ENCODE assay signal across 24 cellular contexts in genomic region chr18:51007787-51008134, GRCh38.
"Had no signal": no experiment of that assay in that cellular context is flagged by ENCODE, and none has a peak within 500 bp of the region (broad histone marks: within the 10 kb centered on the region; RNA-seq: fewer than 3 reads in every experiment).

No MANE protein-coding gene starts in this region.

- H3K36me3 ChIP-seq: breast epithelium, left ventricle myocardium inferior, neutrophil, sigmoid colon, upper lobe of right lung had no signal

- H3K4me3 Mint-ChIP-seq: activated B cell treated with CpG ODN at 0.5 μM for 24 hours; activated CD8-positive, alpha-beta T cell treated with anti-CD3 and anti-CD28 coated beads for 36 hours; activated T-cell treated with anti-CD3 and anti-CD28 coated beads, Interleukin-2, amount 50 U/mL, for 4 hours; activated T-helper 17 cell treated with anti-CD3 and anti-CD28 coated beads, Interleukin-2, amount 50 U/mL, for 72 hours; central memory CD8-positive, alpha-beta T cell; dendritic cell treated with granulocyte-macrophage colony-stimulating factor and Interleukin-4, amounts not matched to agents 40 ng/mL and 50 ng/mL, for 4 days; nephron; stimulated activated effector memory CD8-positive, alpha-beta T cell treated with anti-CD3 and anti-CD28 coated beads, Interleukin-12 subunit alpha, Interleukin-12 subunit beta, amount 100 ng/mL, for 72 hours; stimulated activated naive CD8-positive, alpha-beta T cell treated with anti-CD3 and anti-CD28 coated beads, Interleukin-15, Interleukin-2, amounts not matched to agents 100 ng/mL and 50 ng/mL, for 24 hours; T-helper 1 cell treated with Interleukin-12 subunit alpha and Interleukin-12 subunit beta and Interleukin-4 antibody, amounts not matched to agents 30 μg/mL and 1 μg/mL, for 36 hours had no signal

- H3K27me3 Mint-ChIP-seq: activated B cell treated with CpG ODN at 0.5 μM for 24 hours; activated CD8-positive, alpha-beta T cell treated with anti-CD3 and anti-CD28 coated beads for 36 hours; activated T-helper 17 cell treated with anti-CD3 and anti-CD28 coated beads, Interleukin-2, amount 50 U/mL, for 72 hours; central memory CD8-positive, alpha-beta T cell; dendritic cell treated with granulocyte-macrophage colony-stimulating factor and Interleukin-4, amounts not matched to agents 40 ng/mL and 50 ng/mL, for 4 days; stimulated activated naive CD8-positive, alpha-beta T cell treated with anti-CD3 and anti-CD28 coated beads, Interleukin-15, Interleukin-2, amounts not matched to agents 100 ng/mL and 50 ng/mL, for 24 hours had no signal

- H3K4me3 ChIP-seq: breast epithelium, left ventricle myocardium inferior, mucosa of descending colon, sigmoid colon, upper lobe of right lung had no signal

- DNase-seq: activated B cell treated with CpG ODN at 0.5 μM for 24 hours; activated CD4-positive, alpha-beta T cell treated with anti-CD3 and anti-CD28 coated beads, Interleukin-2, amount 50 U/mL, for 1 hour; activated CD8-positive, alpha-beta T cell treated with anti-CD3 and anti-CD28 coated beads for 36 hours; activated gamma-delta T cell treated with Interleukin-2 at 50 U/mL for 16 hours; activated naive CD4-positive, alpha-beta T cell treated with anti-CD3 and anti-CD28 coated beads, Interleukin-2, amount 50 U/mL, for 16 hours; activated T-cell treated with anti-CD3 and anti-CD28 coated beads, Interleukin-2, amount 50 U/mL, for 4 hours; amniotic stem cell; effector CD4-positive, alpha-beta T cell; left ventricle myocardium inferior; mucosa of descending colon; sigmoid colon; small intestine; stimulated activated CD4-positive, alpha-beta T cell treated with anti-CD3 and anti-CD28 coated beads, Interleukin-4, amount 100 ng/mL, for 24 hours; upper lobe of right lung had no signal

- H3K27ac Mint-ChIP-seq: activated B cell treated with CpG ODN at 0.5 μM for 24 hours; activated CD8-positive, alpha-beta T cell treated with anti-CD3 and anti-CD28 coated beads for 36 hours; activated T-helper 17 cell treated with anti-CD3 and anti-CD28 coated beads, Interleukin-2, amount 50 U/mL, for 72 hours; dendritic cell treated with granulocyte-macrophage colony-stimulating factor and Interleukin-4, amounts not matched to agents 40 ng/mL and 50 ng/mL, for 4 days; nephron; stimulated activated effector memory CD8-positive, alpha-beta T cell treated with anti-CD3 and anti-CD28 coated beads, Interleukin-12 subunit alpha, Interleukin-12 subunit beta, amount 100 ng/mL, for 72 hours; stimulated activated naive CD8-positive, alpha-beta T cell treated with anti-CD3 and anti-CD28 coated beads, Interleukin-15, Interleukin-2, amounts not matched to agents 100 ng/mL and 50 ng/mL, for 24 hours; T-helper 1 cell treated with Interleukin-12 subunit alpha and Interleukin-12 subunit beta and Interleukin-4 antibody, amounts not matched to agents 30 μg/mL and 1 μg/mL, for 36 hours had no signal

- H3K9me3 Mint-ChIP-seq: activated T-cell treated with anti-CD3 and anti-CD28 coated beads, Interleukin-2, amount 50 U/mL, for 4 hours; activated T-helper 17 cell treated with anti-CD3 and anti-CD28 coated beads, Interleukin-2, amount 50 U/mL, for 72 hours; central memory CD8-positive, alpha-beta T cell; dendritic cell treated with granulocyte-macrophage colony-stimulating factor and Interleukin-4, amounts not matched to agents 40 ng/mL and 50 ng/mL, for 4 days; stimulated activated effector memory CD8-positive, alpha-beta T cell treated with anti-CD3 and anti-CD28 coated beads, Interleukin-12 subunit alpha, Interleukin-12 subunit beta, amount 100 ng/mL, for 72 hours; stimulated activated naive CD8-positive, alpha-beta T cell treated with anti-CD3 and anti-CD28 coated beads, Interleukin-15, Interleukin-2, amounts not matched to agents 100 ng/mL and 50 ng/mL, for 24 hours; T-helper 1 cell treated with Interleukin-12 subunit alpha and Interleukin-12 subunit beta and Interleukin-4 antibody, amounts not matched to agents 30 μg/mL and 1 μg/mL, for 36 hours had no signal

- H3K36me3 Mint-ChIP-seq: stimulated activated effector memory CD8-positive, alpha-beta T cell treated with anti-CD3 and anti-CD28 coated beads, Interleukin-12 subunit alpha, Interleukin-12 subunit beta, amount 100 ng/mL, for 72 hours had no signal

- ATAC-seq: activated CD8-positive, alpha-beta T cell treated with anti-CD3 and anti-CD28 coated beads for 36 hours; activated T-cell treated with anti-CD3 and anti-CD28 coated beads, Interleukin-2, amount 50 U/mL, for 4 hours; activated T-helper 17 cell treated with anti-CD3 and anti-CD28 coated beads, Interleukin-2, amount 50 U/mL, for 72 hours; mucosa of descending colon; stimulated activated effector memory CD8-positive, alpha-beta T cell treated with anti-CD3 and anti-CD28 coated beads, Interleukin-12 subunit alpha, Interleukin-12 subunit beta, amount 100 ng/mL, for 72 hours; upper lobe of right lung had no signal

- H3K4me1 Mint-ChIP-seq: activated B cell treated with CpG ODN at 0.5 μM for 24 hours; activated T-helper 17 cell treated with anti-CD3 and anti-CD28 coated beads, Interleukin-2, amount 50 U/mL, for 72 hours; stimulated activated effector memory CD8-positive, alpha-beta T cell treated with anti-CD3 and anti-CD28 coated beads, Interleukin-12 subunit alpha, Interleukin-12 subunit beta, amount 100 ng/mL, for 72 hours had no signal

- H3K9me3 ChIP-seq: breast epithelium, left ventricle myocardium inferior, mucosa of descending colon, neutrophil, sigmoid colon, upper lobe of right lung had no signal

- H3K4me1 ChIP-seq: breast epithelium, upper lobe of right lung had no signal

- H3K27ac ChIP-seq: breast epithelium, epithelial cell of prostate, left ventricle myocardium inferior, neutrophil, sigmoid colon, upper lobe of right lung had no signal
